27 cellular contexts compared by ENCODE assay signal in genomic region chr10:13592306-13592705, GRCh38.
"Had no signal": no experiment of that assay in that cellular context is flagged by ENCODE, and none has a peak within 500 bp of the region (broad histone marks: within the 10 kb centered on the region; RNA-seq: fewer than 3 reads in every experiment).

No MANE protein-coding gene starts in this region.

- DNase-seq: activated CD4-positive, alpha-beta memory T cell treated with anti-CD3 and anti-CD28 coated beads for 36 hours; activated CD4-positive, alpha-beta T cell treated with anti-CD3 and anti-CD28 coated beads for 1 hour; activated CD4-positive, alpha-beta T cell treated with anti-CD3 and anti-CD28 coated beads for 4 hours; activated CD8-positive, alpha-beta memory T cell treated with anti-CD3 and anti-CD28 coated beads, Interleukin-2, amount 10 ng/mL, durations not matched to agents 7 days and 5 days; activated CD8-positive, alpha-beta memory T cell treated with anti-CD3 and anti-CD28 coated beads, Interleukin-2, amount 50 U/mL, for 4 hours; activated CD8-positive, alpha-beta T cell treated with anti-CD3 and anti-CD28 coated beads, Interleukin-2, amount 10 ng/mL, durations not matched to agents 7 days and 5 days; activated effector memory CD4-positive, alpha-beta T cell treated with anti-CD3 and anti-CD28 coated beads, Interleukin-2, amount 50 U/mL, for 16 hours; activated naive CD4-positive, alpha-beta T cell treated with anti-CD3 and anti-CD28 coated beads for 36 hours; activated naive CD8-positive, alpha-beta T cell treated with anti-CD3 and anti-CD28 coated beads for 36 hours; activated naive CD8-positive, alpha-beta T cell treated with anti-CD3 and anti-CD28 coated beads, Interleukin-2, amount 50 U/mL, for 24 hours; activated T-cell treated with anti-CD3 and anti-CD28 coated beads, Interleukin-2, amount 50 U/mL, for 1 hour; activated T-cell treated with anti-CD3 and anti-CD28 coated beads, Interleukin-2, amount 50 U/mL, for 48 hours; adrenal gland; amygdala; aorta; body of pancreas; caudate nucleus; cortex of kidney; dermis blood vessel endothelial cell; effector CD4-positive, alpha-beta T cell; effector memory CD8-positive, alpha-beta T cell; erythroblast; foreskin keratinocyte; gastrocnemius medialis; heart right ventricle; T-helper 2 cell had no signal

- ATAC-seq: activated CD8-positive, alpha-beta memory T cell treated with anti-CD3 and anti-CD28 coated beads, Interleukin-2, amount 10 ng/mL, durations not matched to agents 7 days and 5 days; activated CD8-positive, alpha-beta T cell treated with anti-CD3 and anti-CD28 coated beads, Interleukin-2, amount 10 ng/mL, durations not matched to agents 7 days and 5 days; activated naive CD8-positive, alpha-beta T cell treated with anti-CD3 and anti-CD28 coated beads, Interleukin-2, amount 50 U/mL, for 24 hours; body of pancreas; effector memory CD8-positive, alpha-beta T cell; foreskin keratinocyte; heart right ventricle; WTC11 had no signal
